8 cellular contexts compared by ENCODE assay signal in the genomic region with DNA sequence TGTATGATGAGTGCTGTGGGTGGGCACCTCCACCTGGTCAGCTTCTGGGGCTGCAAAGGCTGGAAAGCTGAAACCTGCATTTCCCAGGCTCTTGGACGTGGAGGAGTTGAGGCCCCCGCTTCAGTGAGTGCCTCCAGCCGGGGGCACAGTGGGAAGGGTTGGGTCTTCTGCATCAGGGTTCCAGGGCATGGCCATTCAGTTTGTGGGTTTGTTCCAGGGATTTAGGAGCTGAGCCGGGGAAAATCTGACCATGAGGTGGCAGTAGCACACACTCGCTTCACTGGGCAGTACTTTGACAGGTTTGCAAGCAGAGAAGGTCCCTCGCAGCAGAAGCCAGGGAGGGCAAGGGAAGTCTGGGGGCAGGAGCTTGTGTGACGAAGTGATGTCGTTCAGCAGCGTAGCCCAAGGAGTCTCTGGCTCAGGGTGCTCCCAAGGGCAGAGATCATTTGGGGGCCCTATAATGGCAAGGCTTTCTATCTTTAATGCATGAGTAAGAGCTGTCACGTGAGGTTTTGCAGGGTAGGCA.
A peak's percentile ranks its signal among the peaks of the same experiment; 100 is the strongest.
DNase-seq lines count a peak whose midpoint lies in the region; ATAC-seq lines count a peak whose summit lies in the region.

No MANE protein-coding gene starts in this region.

- H3K27me3 Mint-ChIP-seq in CD4-positive, alpha-beta memory T cell = peaks cover 7 to 22% of the 10 kb centered on the region in 2 donors

- CTCF ChIA-PET in CD4-positive, alpha-beta memory T cell (lab: Charles Lee; ENCODE audit: partially characterized antibody) = no interaction called here

- H3K4me1 ChIP-seq in CD4-positive, alpha-beta memory T cell (ENCODE audit: insufficient read depth, low read length) = no peaks in the 10 kb centered on the region

- H3K4me3 ChIP-seq in CD4-positive, alpha-beta memory T cell (ENCODE audit: low read length in 2 of 2) = no peak overlapping the region

- H3K27ac ChIP-seq in CD4-positive, alpha-beta memory T cell (ENCODE audit: low read depth, low read length) = no peak overlapping the region

- H3K4me3 Mint-ChIP-seq in CD4-positive, alpha-beta memory T cell = no peak overlapping the region

- ATAC-seq in left colon = peak; percentile 68
- ATAC-seq in HG02798 (IDR thresholded peaks at IDR 0.05; ENCODE audit: poor library complexity, unreplicated experiment) = no peak
- ATAC-seq in HG02763 (IDR thresholded peaks at IDR 0.05; ENCODE audit: unreplicated experiment) = no peak

- no peaks in the 10 kb centered on the region for H3K27me3 ChIP-seq in CD4-positive, alpha-beta memory T cell (ENCODE audit: insufficient read depth, low read length)

- POLR2A ChIA-PET in CD4-positive, alpha-beta memory T cell (lab: Charles Lee; ENCODE audit: partially characterized antibody) = no interaction called here

- DNase-seq in Daoy (ENCODE audit: low read depth) = peak; percentile 55
- DNase-seq in HuH-7.5 (ENCODE audit: low spot score) = peak; percentile 83
- peak; percentile 60 for DNase-seq in SW480 (ENCODE audit: low spot score)
- DNase-seq in left colon = peak in 1 of 2 donors; percentile 26
- no peak for DNase-seq in activated CD4-positive, CD25-positive, alpha-beta regulatory T cell treated with anti-CD3 and anti-CD28 coated beads, Interleukin-2, amount 50 U/mL, for 72 hours
- DNase-seq in CD4-positive, alpha-beta memory T cell = no peak

- no peaks in the 10 kb centered on the region for H3K36me3 ChIP-seq in CD4-positive, alpha-beta memory T cell (ENCODE audit: insufficient read depth, low read length)

- no peak overlapping the region for H3K27ac Mint-ChIP-seq in CD4-positive, alpha-beta memory T cell

- intact Hi-C loops in left colon (cut with DNase I, micrococcal nuclease) = no loop called here
- intact Hi-C loops in CD4-positive, alpha-beta memory T cell (cut with micrococcal nuclease) = no loop called here

- no peaks in the 10 kb centered on the region for H3K9me3 ChIP-seq in CD4-positive, alpha-beta memory T cell (ENCODE audit: control insufficient read depth in 1 of 2, low read length in 2 of 2)

- H3K4me1 Mint-ChIP-seq in CD4-positive, alpha-beta memory T cell = no peaks in the 10 kb centered on the region

- no peaks in the 10 kb centered on the region for H3K36me3 Mint-ChIP-seq in CD4-positive, alpha-beta memory T cell

- no peaks in the 10 kb centered on the region for H3K9me3 Mint-ChIP-seq in CD4-positive, alpha-beta memory T cell

Comparison
In these comparisons a context has a peak if more than half of its experiments do, and no peak if none do; other contexts are left out.
1. DNase-seq: peak in Daoy (single experiment), HuH-7.5 (single experiment) and SW480 (single experiment); none in activated CD4-positive, CD25-positive, alpha-beta regulatory T cell treated with anti-CD3 and anti-CD28 coated beads, Interleukin-2, amount 50 U/mL, for 72 hours (single experiment) and CD4-positive, alpha-beta memory T cell (0 of 5).